ENCODE assay signal across 1 cellular context in genomic region chr11:61974766-61975631, GRCh38.
TF ChIP-seq lines count a peak whose summit lies in the region.

No MANE protein-coding gene starts in this region.

TF ChIP-seq in HepG2, 621 proteins besides CTCF, POLR2A, EP300 and RAD21 (continued from another document and continues in another):
- TF ChIP-seq LRRFIP1 (CRISPR knock-in tag; conservative IDR thresholded peaks at IDR 0.05): no peak
- no peak for TF ChIP-seq ZNF143 (CRISPR knock-in tag; IDR thresholded peaks at IDR 0.05)
- TF ChIP-seq, protein P1, sequence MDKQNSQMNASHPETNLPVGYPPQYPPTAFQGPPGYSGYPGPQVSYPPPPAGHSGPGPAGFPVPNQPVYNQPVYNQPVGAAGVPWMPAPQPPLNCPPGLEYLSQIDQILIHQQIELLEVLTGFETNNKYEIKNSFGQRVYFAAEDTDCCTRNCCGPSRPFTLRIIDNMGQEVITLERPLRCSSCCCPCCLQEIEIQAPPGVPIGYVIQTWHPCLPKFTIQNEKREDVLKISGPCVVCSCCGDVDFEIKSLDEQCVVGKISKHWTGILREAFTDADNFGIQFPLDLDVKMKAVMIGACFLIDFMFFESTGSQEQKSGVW (CRISPR knock-in tag; IDR thresholded peaks at IDR 0.05; ENCODE audit: borderline replicate concordance): no peak
- TF ChIP-seq MED1 (CRISPR knock-in tag; IDR thresholded peaks at IDR 0.05): peak; percentile 78
- TF ChIP-seq MTF1 (CRISPR knock-in tag; IDR thresholded peaks at IDR 0.05): no peak
- no peak for TF ChIP-seq NFYC (CRISPR knock-in tag; IDR thresholded peaks at IDR 0.05)
- no peak for TF ChIP-seq ZNF333 (CRISPR knock-in tag; IDR thresholded peaks at IDR 0.05; ENCODE audit: borderline replicate concordance)
- peak; percentile 15; the same call in 1 of the 2 replicates for TF ChIP-seq SPEN (CRISPR knock-in tag; IDR thresholded peaks at IDR 0.05; ENCODE audit: low read depth)
- TF ChIP-seq, protein P2, sequence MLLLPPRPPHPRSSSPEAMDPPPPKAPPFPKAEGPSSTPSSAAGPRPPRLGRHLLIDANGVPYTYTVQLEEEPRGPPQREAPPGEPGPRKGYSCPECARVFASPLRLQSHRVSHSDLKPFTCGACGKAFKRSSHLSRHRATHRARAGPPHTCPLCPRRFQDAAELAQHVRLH (CRISPR knock-in tag; IDR thresholded peaks at IDR 0.05; ENCODE audit: borderline replicate concordance, low read depth): no peak
- no peak for TF ChIP-seq CCAR2 (optimal IDR thresholded peaks at IDR 0.05; ENCODE audit: low read depth, low read length)
- TF ChIP-seq ZKSCAN8 (CRISPR knock-in tag; IDR thresholded peaks at IDR 0.05; ENCODE audit: borderline replicate concordance): no peak
- peak; percentile 84; the same call in 1 of the 2 replicates for TF ChIP-seq ZNF205 (CRISPR knock-in tag; IDR thresholded peaks at IDR 0.05)
- no peak for TF ChIP-seq NR2F1 (CRISPR knock-in tag; IDR thresholded peaks at IDR 0.05)
- TF ChIP-seq CC2D1A (CRISPR knock-in tag; IDR thresholded peaks at IDR 0.05): no peak
- TF ChIP-seq, protein P3, sequence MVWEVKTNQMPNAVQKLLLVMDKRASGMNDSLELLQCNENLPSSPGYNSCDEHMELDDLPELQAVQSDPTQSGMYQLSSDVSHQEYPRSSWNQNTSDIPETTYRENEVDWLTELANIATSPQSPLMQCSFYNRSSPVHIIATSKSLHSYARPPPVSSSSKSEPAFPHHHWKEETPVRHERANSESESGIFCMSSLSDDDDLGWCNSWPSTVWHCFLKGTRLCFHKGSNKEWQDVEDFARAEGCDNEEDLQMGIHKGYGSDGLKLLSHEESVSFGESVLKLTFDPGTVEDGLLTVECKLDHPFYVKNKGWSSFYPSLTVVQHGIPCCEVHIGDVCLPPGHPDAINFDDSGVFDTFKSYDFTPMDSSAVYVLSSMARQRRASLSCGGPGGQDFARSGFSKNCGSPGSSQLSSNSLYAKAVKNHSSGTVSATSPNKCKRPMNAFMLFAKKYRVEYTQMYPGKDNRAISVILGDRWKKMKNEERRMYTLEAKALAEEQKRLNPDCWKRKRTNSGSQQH (CRISPR knock-in tag; IDR thresholded peaks at IDR 0.05; ENCODE audit: low read depth): 0 out of 2 replicates have a peak, but pooled peaks have one; percentile 65
- TF ChIP-seq MZF1 (CRISPR knock-in tag; IDR thresholded peaks at IDR 0.05; ENCODE audit: borderline replicate concordance): no peak
- TF ChIP-seq ZNF343 (CRISPR knock-in tag; IDR thresholded peaks at IDR 0.05): no peak
- no peak for TF ChIP-seq ZNF18 (CRISPR knock-in tag; IDR thresholded peaks at IDR 0.05; ENCODE audit: insufficient replicate concordance)
- peak; percentile 76 for TF ChIP-seq SRF (IDR thresholded peaks at IDR 0.05; ENCODE audit: low read depth, low read length)
- TF ChIP-seq JUNB (CRISPR knock-in tag; IDR thresholded peaks at IDR 0.05; ENCODE audit: borderline replicate concordance): no peak
- TF ChIP-seq TCF7 (IDR thresholded peaks at IDR 0.05; ENCODE audit: low read depth): no peak
- peak; percentile 24; the same call in 1 of the 2 replicates for TF ChIP-seq FOXC1 (CRISPR knock-in tag; IDR thresholded peaks at IDR 0.05; ENCODE audit: borderline replicate concordance)
- TF ChIP-seq POLR2AphosphoS2 (IDR thresholded peaks at IDR 0.05; ENCODE audit: low read depth, low read length): no peak
- TF ChIP-seq ZNF225 (CRISPR knock-in tag; IDR thresholded peaks at IDR 0.05): no peak
- TF ChIP-seq IRF2 (CRISPR knock-in tag; IDR thresholded peaks at IDR 0.05): no peak
- 0 out of 2 replicates have a peak, but pooled peaks have one; percentile 37 for TF ChIP-seq FOXK1 (CRISPR knock-in tag; IDR thresholded peaks at IDR 0.05; ENCODE audit: borderline replicate concordance, low read depth)
- TF ChIP-seq ARID2 (CRISPR knock-in tag; IDR thresholded peaks at IDR 0.05; ENCODE audit: borderline replicate concordance): no peak
- no peak for TF ChIP-seq ZEB1 (IDR thresholded peaks at IDR 0.05; ENCODE audit: insufficient replicate concordance, low read depth)
- TF ChIP-seq, protein P4, sequence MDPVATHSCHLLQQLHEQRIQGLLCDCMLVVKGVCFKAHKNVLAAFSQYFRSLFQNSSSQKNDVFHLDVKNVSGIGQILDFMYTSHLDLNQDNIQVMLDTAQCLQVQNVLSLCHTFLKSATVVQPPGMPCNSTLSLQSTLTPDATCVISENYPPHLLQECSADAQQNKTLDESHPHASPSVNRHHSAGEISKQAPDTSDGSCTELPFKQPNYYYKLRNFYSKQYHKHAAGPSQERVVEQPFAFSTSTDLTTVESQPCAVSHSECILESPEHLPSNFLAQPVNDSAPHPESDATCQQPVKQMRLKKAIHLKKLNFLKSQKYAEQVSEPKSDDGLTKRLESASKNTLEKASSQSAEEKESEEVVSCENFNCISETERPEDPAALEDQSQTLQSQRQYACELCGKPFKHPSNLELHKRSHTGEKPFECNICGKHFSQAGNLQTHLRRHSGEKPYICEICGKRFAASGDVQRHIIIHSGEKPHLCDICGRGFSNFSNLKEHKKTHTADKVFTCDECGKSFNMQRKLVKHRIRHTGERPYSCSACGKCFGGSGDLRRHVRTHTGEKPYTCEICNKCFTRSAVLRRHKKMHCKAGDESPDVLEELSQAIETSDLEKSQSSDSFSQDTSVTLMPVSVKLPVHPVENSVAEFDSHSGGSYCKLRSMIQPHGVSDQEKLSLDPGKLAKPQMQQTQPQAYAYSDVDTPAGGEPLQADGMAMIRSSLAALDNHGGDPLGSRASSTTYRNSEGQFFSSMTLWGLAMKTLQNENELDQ (CRISPR knock-in tag; IDR thresholded peaks at IDR 0.05; ENCODE audit: borderline replicate concordance): no peak
- no peak for TF ChIP-seq KDM3A (CRISPR knock-in tag; IDR thresholded peaks at IDR 0.05; ENCODE audit: low read depth)
- TF ChIP-seq, protein P5, sequence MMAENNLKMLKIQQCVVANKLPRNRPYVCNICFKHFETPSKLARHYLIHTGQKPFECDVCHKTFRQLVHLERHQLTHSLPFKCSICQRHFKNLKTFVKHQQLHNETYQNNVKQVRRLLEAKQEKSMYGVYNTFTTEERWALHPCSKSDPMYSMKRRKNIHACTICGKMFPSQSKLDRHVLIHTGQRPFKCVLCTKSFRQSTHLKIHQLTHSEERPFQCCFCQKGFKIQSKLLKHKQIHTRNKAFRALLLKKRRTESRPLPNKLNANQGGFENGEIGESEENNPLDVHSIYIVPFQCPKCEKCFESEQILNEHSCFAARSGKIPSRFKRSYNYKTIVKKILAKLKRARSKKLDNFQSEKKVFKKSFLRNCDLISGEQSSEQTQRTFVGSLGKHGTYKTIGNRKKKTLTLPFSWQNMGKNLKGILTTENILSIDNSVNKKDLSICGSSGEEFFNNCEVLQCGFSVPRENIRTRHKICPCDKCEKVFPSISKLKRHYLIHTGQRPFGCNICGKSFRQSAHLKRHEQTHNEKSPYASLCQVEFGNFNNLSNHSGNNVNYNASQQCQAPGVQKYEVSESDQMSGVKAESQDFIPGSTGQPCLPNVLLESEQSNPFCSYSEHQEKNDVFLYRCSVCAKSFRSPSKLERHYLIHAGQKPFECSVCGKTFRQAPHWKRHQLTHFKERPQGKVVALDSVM (CRISPR knock-in tag; IDR thresholded peaks at IDR 0.05): 0 out of 2 replicates have a peak, but pooled peaks have one; percentile 8
- no peak for TF ChIP-seq ZNF547 (CRISPR knock-in tag; IDR thresholded peaks at IDR 0.05)
- 0 out of 4 replicates have a peak, but pooled peaks of 1 of the 2 experiments have one; percentile 21 for TF ChIP-seq KLF16 (CRISPR knock-in tag; IDR thresholded peaks at IDR 0.05)
- no peak for TF ChIP-seq SATB2 (CRISPR knock-in tag; IDR thresholded peaks at IDR 0.05)
- TF ChIP-seq RFXAP (CRISPR knock-in tag; IDR thresholded peaks at IDR 0.05; ENCODE audit: borderline replicate concordance): no peak
- no peak for TF ChIP-seq ZNF496 (CRISPR knock-in tag; IDR thresholded peaks at IDR 0.05; ENCODE audit: insufficient replicate concordance)
- TF ChIP-seq DPF2 (CRISPR knock-in tag; IDR thresholded peaks at IDR 0.05; ENCODE audit: borderline replicate concordance, low read depth): no peak; the same call in 1 of the 2 replicates
- no peak for TF ChIP-seq ZNF652 (CRISPR knock-in tag; IDR thresholded peaks at IDR 0.05; ENCODE audit: borderline replicate concordance, low read depth)
- no peak for TF ChIP-seq EED (CRISPR knock-in tag; IDR thresholded peaks at IDR 0.05)
- no peak for TF ChIP-seq PLRG1 (conservative IDR thresholded peaks at IDR 0.05)
- peak; percentile 91 for TF ChIP-seq ZNF281 (CRISPR knock-in tag; IDR thresholded peaks at IDR 0.05; ENCODE audit: borderline replicate concordance)
- TF ChIP-seq RFXANK (CRISPR knock-in tag; IDR thresholded peaks at IDR 0.05): no peak
- no peak for TF ChIP-seq TEAD2 (CRISPR knock-in tag; IDR thresholded peaks at IDR 0.05)
- TF ChIP-seq ZC3H13 (CRISPR knock-in tag; IDR thresholded peaks at IDR 0.05): no peak
- peak; percentile 70 for TF ChIP-seq FOXO1 (CRISPR knock-in tag; IDR thresholded peaks at IDR 0.05)
- TF ChIP-seq, protein P6, sequence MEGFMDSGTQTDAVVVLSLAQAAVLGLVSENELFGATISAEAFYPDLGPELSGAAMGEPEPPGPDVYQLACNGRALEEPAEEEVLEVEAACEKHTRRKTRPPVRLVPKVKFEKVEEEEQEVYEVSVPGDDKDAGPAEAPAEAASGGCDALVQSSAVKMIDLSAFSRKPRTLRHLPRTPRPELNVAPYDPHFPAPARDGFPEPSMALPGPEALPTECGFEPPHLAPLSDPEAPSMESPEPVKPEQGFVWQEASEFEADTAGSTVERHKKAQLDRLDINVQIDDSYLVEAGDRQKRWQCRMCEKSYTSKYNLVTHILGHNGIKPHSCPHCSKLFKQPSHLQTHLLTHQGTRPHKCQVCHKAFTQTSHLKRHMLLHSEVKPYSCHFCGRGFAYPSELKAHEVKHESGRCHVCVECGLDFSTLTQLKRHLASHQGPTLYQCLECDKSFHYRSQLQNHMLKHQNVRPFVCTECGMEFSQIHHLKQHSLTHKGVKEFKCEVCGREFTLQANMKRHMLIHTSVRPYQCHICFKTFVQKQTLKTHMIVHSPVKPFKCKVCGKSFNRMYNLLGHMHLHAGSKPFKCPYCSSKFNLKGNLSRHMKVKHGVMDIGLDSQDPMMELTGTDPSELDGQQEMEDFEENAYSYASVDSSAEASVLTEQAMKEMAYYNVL (CRISPR knock-in tag; IDR thresholded peaks at IDR 0.05; ENCODE audit: borderline replicate concordance): no peak; the same call in 1 of the 2 replicates
- TF ChIP-seq ZNF160 (CRISPR knock-in tag; IDR thresholded peaks at IDR 0.05): no peak
- no peak for TF ChIP-seq ZNF510 (CRISPR knock-in tag; IDR thresholded peaks at IDR 0.05; ENCODE audit: low read depth)
- TF ChIP-seq NPAS2 (CRISPR knock-in tag; IDR thresholded peaks at IDR 0.05; ENCODE audit: borderline replicate concordance): no peak
- TF ChIP-seq RNF2 (conservative IDR thresholded peaks at IDR 0.05; ENCODE audit: low read depth): no peak
- no peak for TF ChIP-seq ZNF747 (CRISPR knock-in tag; IDR thresholded peaks at IDR 0.05; ENCODE audit: borderline replicate concordance)
